In genomic region chr14:75770635-75771034, GRCh38 we compare ENCODE assay signal across 33 cellular contexts.
"Had no signal": no experiment of that assay in that cellular context is flagged by ENCODE, and none has a peak within 500 bp of the region (broad histone marks: within the 10 kb centered on the region; RNA-seq: fewer than 3 reads in every experiment).

No MANE protein-coding gene starts in this region.

- H3K36me3 ChIP-seq: brain microvascular endothelial cell had no signal

- H3K27me3 ChIP-seq: adrenal gland, brain microvascular endothelial cell, Peyer's patch had no signal

- H3K4me2 ChIP-seq: KMS-11 had no signal

- DNase-seq: activated B cell treated with CpG ODN at 0.5 μM for 24 hours; activated CD4-positive, alpha-beta memory T cell treated with anti-CD3 and anti-CD28 coated beads for 36 hours; activated CD4-positive, alpha-beta T cell treated with anti-CD3 and anti-CD28 coated beads for 4 hours; activated CD4-positive, alpha-beta T cell treated with anti-CD3 and anti-CD28 coated beads, Interleukin-2, amount 50 U/mL, for 1 hour; activated CD4-positive, CD25-positive, alpha-beta regulatory T cell treated with anti-CD3 and anti-CD28 coated beads, Interleukin-2, amount 50 U/mL, for 72 hours; activated CD8-positive, alpha-beta memory T cell treated with anti-CD3 and anti-CD28 coated beads, Interleukin-2, amount 50 U/mL, for 4 hours; activated gamma-delta T cell treated with Interleukin-2 at 50 U/mL for 16 hours; activated naive CD4-positive, alpha-beta T cell treated with anti-CD3 and anti-CD28 coated beads for 36 hours; activated T-cell treated with anti-CD3 and anti-CD28 coated beads for 4 hours; activated T-cell treated with anti-CD3 and anti-CD28 coated beads, Interleukin-2, amount 50 U/mL, for 4 hours; adrenal gland; brain microvascular endothelial cell; central memory CD4-positive, alpha-beta T cell; NCI-H1105; NCI-H1417 treated with DMSO at 0.1 percent for 48 hours; NCI-H187 treated with DMSO at 0.1 percent for 48 hours; NCI-H2081; NCI-H345; NCI-H510A; NCI-H526; NCI-H748 treated with DMSO at 0.1 percent for 48 hours; NK-92 treated with Interleukin-12 subunit alpha and Interleukin-12 subunit beta, amount 100 ng/mL, for 24 hours; PC-3; Peyer's patch; RPMI8226; SIG-M5; T-helper 1 cell; T-helper 2 cell; T-helper 9 cell had no signal

- H3K4me3 ChIP-seq: adrenal gland, Peyer's patch had no signal

- ATAC-seq: activated naive CD4-positive, alpha-beta T cell treated with anti-CD3 and anti-CD28 coated beads, Interleukin-2, amount 50 U/mL, for 72 hours; activated T-cell treated with anti-CD3 and anti-CD28 coated beads, Interleukin-2, amount 50 U/mL, for 4 hours; PC-3; SK-N-SH treated with all-trans-retinoic acid at 6 μM for 48 hours had no signal

- H3K27ac ChIP-seq: adrenal gland, brain microvascular endothelial cell, KMS-11, Peyer's patch, VCaP had no signal

- H3K4me1 ChIP-seq: adrenal gland, Peyer's patch had no signal

- H3K9ac ChIP-seq: KMS-11 had no signal

- H3K9me3 ChIP-seq: adrenal gland, Peyer's patch had no signal
